Comparison of ENCODE assay signal across 21 cellular contexts in genomic region chr20:63787302-63787701, GRCh38.
"Had no signal": no experiment of that assay in that cellular context is flagged by ENCODE, and none has a peak within 500 bp of the region (broad histone marks: within the 10 kb centered on the region; RNA-seq: fewer than 3 reads in every experiment).

No MANE protein-coding gene starts in this region.

- H3K4me1 ChIP-seq: colonic mucosa, suprapubic skin, transverse colon, vagina had no signal

- DNase-seq: activated CD4-positive, alpha-beta T cell treated with anti-CD3 and anti-CD28 coated beads for 1 hour; activated CD4-positive, alpha-beta T cell treated with anti-CD3 and anti-CD28 coated beads, Interleukin-2, amount 50 U/mL, for 4 hours; activated gamma-delta T cell treated with Interleukin-2 at 50 U/mL for 16 hours; central memory CD4-positive, alpha-beta T cell; colonic mucosa; erythroblast; head of caudate nucleus; mucosa of descending colon; naive thymus-derived CD4-positive, alpha-beta T cell; nucleus accumbens; small intestine; stimulated activated CD4-positive, alpha-beta T cell treated with anti-CD3 and anti-CD28 coated beads, Interleukin-4, amount 100 ng/mL, for 1 hour; stimulated activated naive CD8-positive, alpha-beta T cell treated with anti-CD3 and anti-CD28 coated beads, Interleukin-15, amount 100 ng/mL, for 72 hours; SW 1271; T-helper 2 cell; transverse colon had no signal

- H3K9me3 ChIP-seq: colonic mucosa, mucosa of descending colon, suprapubic skin, transverse colon, vagina had no signal

- H3K27ac Mint-ChIP-seq: activated naive CD8-positive, alpha-beta T cell; memory B cell; stimulated activated naive CD8-positive, alpha-beta T cell treated with anti-CD3 and anti-CD28 coated beads, Interleukin-15, amount 100 ng/mL, for 72 hours had no signal

- H3K36me3 ChIP-seq: colonic mucosa, transverse colon had no signal

- H3K27me3 ChIP-seq: colonic mucosa, suprapubic skin, transverse colon, vagina had no signal

- H3K4me3 ChIP-seq: colonic mucosa, mucosa of descending colon, suprapubic skin, transverse colon, vagina had no signal

- H3K27me3 Mint-ChIP-seq: activated naive CD8-positive, alpha-beta T cell; naive thymus-derived CD4-positive, alpha-beta T cell had no signal

- H3K9me3 Mint-ChIP-seq: memory B cell; stimulated activated naive CD8-positive, alpha-beta T cell treated with anti-CD3 and anti-CD28 coated beads, Interleukin-15, amount 100 ng/mL, for 72 hours had no signal

- H3K36me3 Mint-ChIP-seq: activated naive CD8-positive, alpha-beta T cell; memory B cell; naive thymus-derived CD4-positive, alpha-beta T cell had no signal

- ATAC-seq: mucosa of descending colon; naive thymus-derived CD4-positive, alpha-beta T cell; stimulated activated naive CD8-positive, alpha-beta T cell treated with anti-CD3 and anti-CD28 coated beads, Interleukin-15, amount 100 ng/mL, for 72 hours had no signal

- H3K27ac ChIP-seq: colonic mucosa, suprapubic skin, transverse colon, VCaP had no signal

- H3K4me3 Mint-ChIP-seq: activated naive CD8-positive, alpha-beta T cell; memory B cell; naive thymus-derived CD4-positive, alpha-beta T cell; stimulated activated naive CD8-positive, alpha-beta T cell treated with anti-CD3 and anti-CD28 coated beads, Interleukin-15, amount 100 ng/mL, for 72 hours had no signal
